In the genomic region with DNA sequence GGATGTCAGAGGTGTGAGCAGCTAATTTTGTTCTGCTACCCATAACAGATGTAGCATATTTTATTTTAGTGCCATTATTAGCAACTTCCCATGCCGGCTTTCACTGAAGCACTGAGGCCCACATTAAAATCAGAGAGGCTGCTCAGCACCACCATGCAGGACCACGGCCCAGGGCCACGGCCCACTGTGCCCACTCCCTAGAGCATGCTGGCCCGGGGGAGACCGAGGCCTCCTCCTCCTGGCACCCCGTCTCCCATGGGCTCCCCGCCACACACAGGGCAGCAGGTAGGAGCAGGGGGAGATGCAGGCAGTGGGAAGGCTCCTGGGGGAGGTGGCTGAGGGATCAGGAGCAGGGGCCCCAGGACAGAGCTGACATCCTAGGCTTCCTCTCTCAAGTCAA, we compare ENCODE assay signal across 22 cellular contexts. TPM values are rescaled to one million over a fixed set of nuclear protein-coding genes. Genes with fewer than 3 reads are reported as not detected.
A peak's percentile ranks its signal among the peaks of the same experiment; 100 is the strongest.
DNase-seq lines count a peak whose midpoint lies in the region; ATAC-seq and TF ChIP-seq lines count a peak whose summit lies in the region.
"Had no signal": no experiment of that assay in that cellular context is flagged by ENCODE, and none has a peak within 500 bp of the region (broad histone marks: within the 10 kb centered on the region; RNA-seq: fewer than 3 reads in every experiment).

No MANE protein-coding gene starts in this region.

- H3K27ac ChIP-seq in cingulate gyrus (ENCODE audit: low read depth, low read length) (peak overlapping the region; percentile 47), temporal lobe (ENCODE audit: low read depth, low read length) (peak overlapping the region; percentile 57)
- H3K27ac ChIP-seq: A549; BLaER1 treated with 17β-estradiol and CSF1 and Interleukin-3, amounts not matched to agents 10 nM and 100 nM; GM23248 had no signal

- DNase-seq in NCI-H1694 (lab: John Stamatoyannopoulos, UW), result peak; percentile 66
- DNase-seq in NCI-H1694 treated with DMSO at 0.1 percent for 48 hours (lab: John Stamatoyannopoulos, UW), result no peak
- no peak for DNase-seq in glutamatergic neuron
- no peak for DNase-seq in central memory CD4-positive, alpha-beta T cell
- DNase-seq: 8988T; ACHN; AML-193; BE2C; CD4-positive, alpha-beta T cell; CD8-positive, alpha-beta memory T cell; DMS153; DND-41; GM23248; H9 had no signal

- no peak for TF ChIP-seq CTCF in glutamatergic neuron (IDR thresholded peaks at IDR 0.05; ENCODE audit: partially characterized antibody, unreplicated experiment)

- no peaks in the 10 kb centered on the region for H3K36me3 Mint-ChIP-seq in glutamatergic neuron (ENCODE audit: unreplicated experiment)
- H3K36me3 Mint-ChIP-seq: CD8-positive, alpha-beta memory T cell had no signal

- H3K9me3 Mint-ChIP-seq in glutamatergic neuron (ENCODE audit: unreplicated experiment), result peaks cover 16% of the 10 kb centered on the region
- H3K9me3 Mint-ChIP-seq: CD4-positive, alpha-beta T cell; CD8-positive, alpha-beta memory T cell; H9 had no signal

- ATAC-seq in HG02870 (IDR thresholded peaks at IDR 0.05; ENCODE audit: unreplicated experiment), result no peak
- ATAC-seq: A549, HCT116 had no signal

- peak overlapping the region; percentile 78 for H3K27ac Mint-ChIP-seq in glutamatergic neuron (ENCODE audit: unreplicated experiment)
- H3K27ac Mint-ChIP-seq: CD14-positive monocyte; CD4-positive, alpha-beta T cell had no signal

- H3K4me3 Mint-ChIP-seq in glutamatergic neuron (ENCODE audit: unreplicated experiment), result no peak overlapping the region
- H3K4me3 Mint-ChIP-seq: CD14-positive monocyte; CD4-positive, alpha-beta T cell; CD8-positive, alpha-beta memory T cell had no signal

- peaks cover 2% of the 10 kb centered on the region for H3K27me3 Mint-ChIP-seq in glutamatergic neuron (ENCODE audit: unreplicated experiment)
- H3K27me3 Mint-ChIP-seq: CD4-positive, alpha-beta T cell had no signal

- peaks cover 20% of the 10 kb centered on the region for H3K4me1 Mint-ChIP-seq in glutamatergic neuron (ENCODE audit: low read depth, unreplicated experiment)

RNA-seq across cellular contexts. Expression of gene EMX1, which starts 31.1 kb away (rescaled TPM):
- 0.54 TPM for total RNA-seq in glutamatergic neuron (ENCODE audit: unreplicated experiment)
- 11.1 TPM for total RNA-seq in temporal lobe
- total RNA-seq: CD4-positive, alpha-beta T cell; GM23248; H4 had no signal
